In the genomic region with DNA sequence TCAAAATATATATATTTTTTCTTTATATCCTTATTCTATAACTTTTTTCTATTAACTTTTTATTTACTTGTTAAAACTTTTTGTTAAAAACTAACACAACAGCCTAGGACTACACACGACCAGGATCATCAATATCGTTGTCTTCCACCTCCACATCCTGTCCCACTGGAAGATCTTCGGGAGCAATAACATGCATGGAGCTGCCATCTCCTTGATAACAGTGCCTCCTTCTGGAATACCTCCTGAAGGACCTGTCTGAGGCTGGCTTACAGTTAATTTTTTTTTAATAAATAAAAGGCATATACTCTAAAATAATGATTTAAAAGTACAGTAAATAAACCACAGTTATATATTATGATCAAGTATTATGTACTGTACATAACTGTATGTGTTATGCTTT, we compare ENCODE assay signal across 11 cellular contexts. TPM values are rescaled to one million over a fixed set of nuclear protein-coding genes. Genes with fewer than 3 reads are reported as not detected.
DNase-seq lines count a peak whose midpoint lies in the region; ATAC-seq, FAIRE-seq and TF ChIP-seq lines count a peak whose summit lies in the region.
"Had no signal": no experiment of that assay in that cellular context is flagged by ENCODE, and none has a peak within 500 bp of the region (broad histone marks: within the 10 kb centered on the region; RNA-seq: fewer than 3 reads in every experiment).

No MANE protein-coding gene starts in this region.

- no peaks in the 10 kb centered on the region for H3K27me3 ChIP-seq in AG04450 (ENCODE audit: control insufficient read depth, insufficient read depth, low read length)
- no peaks in the 10 kb centered on the region for H3K27me3 ChIP-seq in foreskin keratinocyte

- no peaks in the 10 kb centered on the region for H3K36me3 Mint-ChIP-seq in activated CD4-positive, alpha-beta T cell treated with anti-CD3 and anti-CD28 coated beads for 36 hours (ENCODE audit: low read depth)
- H3K36me3 Mint-ChIP-seq in activated CD4-positive, alpha-beta memory T cell treated with anti-CD3 and anti-CD28 coated beads for 36 hours, result no peaks in the 10 kb centered on the region

- no peak overlapping the region for H3K4me3 Mint-ChIP-seq in activated CD4-positive, alpha-beta T cell treated with anti-CD3 and anti-CD28 coated beads for 36 hours
- no peak overlapping the region for H3K4me3 Mint-ChIP-seq in activated CD4-positive, alpha-beta memory T cell treated with anti-CD3 and anti-CD28 coated beads for 36 hours
- H3K4me3 Mint-ChIP-seq: naive thymus-derived CD8-positive, alpha-beta T cell had no signal

- H3K27ac ChIP-seq in AG04450 (ENCODE audit: low read depth, low read length) (no peak overlapping the region), foreskin keratinocyte (no peak overlapping the region)

- peak; percentile 85 for FAIRE-seq in TTC549 (lab: Jason Lieb, UNC)

- H3K27ac Mint-ChIP-seq in activated CD4-positive, alpha-beta T cell treated with anti-CD3 and anti-CD28 coated beads for 36 hours, result no peak overlapping the region
- H3K27ac Mint-ChIP-seq in activated CD4-positive, alpha-beta memory T cell treated with anti-CD3 and anti-CD28 coated beads for 36 hours, result no peak overlapping the region

- DNase-seq in AG04450 (ENCODE audit: low read depth, low spot score), result peak; percentile 21
- DNase-seq in foreskin keratinocyte, result no peak
- no peak for DNase-seq in effector CD4-positive, alpha-beta T cell
- no peak for DNase-seq in activated CD4-positive, alpha-beta T cell treated with anti-CD3 and anti-CD28 coated beads for 36 hours
- no peak for DNase-seq in activated CD4-positive, alpha-beta memory T cell treated with anti-CD3 and anti-CD28 coated beads for 36 hours
- DNase-seq: activated naive CD4-positive, alpha-beta T cell; NCI-H2029 had no signal

- H3K4me1 Mint-ChIP-seq in activated CD4-positive, alpha-beta T cell treated with anti-CD3 and anti-CD28 coated beads for 36 hours, result peaks cover 57% of the 10 kb centered on the region
- H3K4me1 Mint-ChIP-seq in activated CD4-positive, alpha-beta memory T cell treated with anti-CD3 and anti-CD28 coated beads for 36 hours (ENCODE audit: low read depth), result peaks cover 53% of the 10 kb centered on the region

- no peaks in the 10 kb centered on the region for H3K27me3 Mint-ChIP-seq in activated CD4-positive, alpha-beta T cell treated with anti-CD3 and anti-CD28 coated beads for 36 hours
- no peaks in the 10 kb centered on the region for H3K27me3 Mint-ChIP-seq in activated CD4-positive, alpha-beta memory T cell treated with anti-CD3 and anti-CD28 coated beads for 36 hours
- H3K27me3 Mint-ChIP-seq: naive thymus-derived CD8-positive, alpha-beta T cell had no signal

- H3K4me1 ChIP-seq in foreskin keratinocyte, result no peaks in the 10 kb centered on the region

- H3K4me3 ChIP-seq in AG04450 (ENCODE audit: low read depth, low read length) (no peak overlapping the region), GM12875 (ENCODE audit: low read depth, low read length) (no peak overlapping the region)

- intact Hi-C loops in activated CD4-positive, alpha-beta T cell treated with anti-CD3 and anti-CD28 coated beads for 36 hours (cut with DNase I, micrococcal nuclease), result no loop called here
- intact Hi-C loops in activated CD4-positive, alpha-beta memory T cell treated with anti-CD3 and anti-CD28 coated beads for 36 hours (cut with micrococcal nuclease), result no loop called here

- POLR2A ChIA-PET in AG04450 (lab: Yijun Ruan, JAX), result no interaction called here
- POLR2A ChIA-PET in activated CD4-positive, alpha-beta T cell treated with anti-CD3 and anti-CD28 coated beads for 36 hours (lab: Charles Lee), result no interaction called here
- POLR2A ChIA-PET in activated CD4-positive, alpha-beta memory T cell treated with anti-CD3 and anti-CD28 coated beads for 36 hours (lab: Charles Lee), result interaction anchor here (0.6 kb wide), 1 partner anchor 38 kb away, joined by 3 read pairs; no protein-coding TSS in a partner anchor

- no peaks in the 10 kb centered on the region for H3K9me3 ChIP-seq in AG04450 (ENCODE audit: control insufficient read depth, insufficient read depth, low read length)

- CTCF ChIA-PET in AG04450 (lab: Charles Lee), result interaction anchor here (0.8 to 3.8 kb wide), 5 partner anchors 9 to 515 kb away, joined by 3 to 23 read pairs (median 4); no protein-coding TSS in a partner anchor
- CTCF ChIA-PET in activated CD4-positive, alpha-beta T cell treated with anti-CD3 and anti-CD28 coated beads for 36 hours (lab: Charles Lee), result interaction anchor here (0.6 to 1.1 kb wide), 6 partner anchors 9 to 114 kb away, joined by 3 to 4 read pairs (median 3); no protein-coding TSS in a partner anchor
- CTCF ChIA-PET in activated CD4-positive, alpha-beta memory T cell treated with anti-CD3 and anti-CD28 coated beads for 36 hours (lab: Charles Lee), result interaction anchor here (2.2 kb wide), 1 partner anchor 52 kb away, joined by 10 read pairs; no protein-coding TSS in a partner anchor

- ATAC-seq in foreskin keratinocyte (no peak), HG03521 (IDR thresholded peaks at IDR 0.05; ENCODE audit: unreplicated experiment) (no peak)
- ATAC-seq in activated CD4-positive, alpha-beta T cell treated with anti-CD3 and anti-CD28 coated beads for 36 hours, result no peak
- ATAC-seq: naive thymus-derived CD8-positive, alpha-beta T cell had no signal

- peak; percentile 58 for TF ChIP-seq CTCF in AG04450 (IDR thresholded peaks at IDR 0.05; ENCODE audit: low read depth, low read length)
- peak; percentile 28; the same call in 1 of the 2 replicates for TF ChIP-seq CTCF in GM12875 (IDR thresholded peaks at IDR 0.05; ENCODE audit: borderline replicate concordance, insufficient read depth, low read depth, low read length)
- peak; percentile 53 for TF ChIP-seq CTCF in foreskin keratinocyte (conservative IDR thresholded peaks at IDR 0.05)

- H3K9me3 Mint-ChIP-seq in activated CD4-positive, alpha-beta T cell treated with anti-CD3 and anti-CD28 coated beads for 36 hours (ENCODE audit: low read depth), result no peaks in the 10 kb centered on the region
- no peaks in the 10 kb centered on the region for H3K9me3 Mint-ChIP-seq in activated CD4-positive, alpha-beta memory T cell treated with anti-CD3 and anti-CD28 coated beads for 36 hours

RNA-seq across cellular contexts. Expression of a gene that starts 58.9 kb away (rescaled TPM):
- polyA plus RNA-seq in AG04450 (2011; rRNA removed) (1.6 and 2.0 TPM in 2 replicates), foreskin keratinocyte (1.6 and 2.1 TPM in 2 replicates)
- 3.8 and 4.0 TPM in 2 replicates for polyA minus RNA-seq in AG04450 (2011; rRNA and poly(A)+ RNA removed)
- total RNA-seq in foreskin keratinocyte, result 8.1 and 8.2 TPM in 2 replicates
- total RNA-seq in activated CD4-positive, alpha-beta T cell treated with anti-CD3 and anti-CD28 coated beads for 36 hours, result 10 to 100 TPM; 14.5 to 20.3 TPM
- total RNA-seq in activated CD4-positive, alpha-beta memory T cell treated with anti-CD3 and anti-CD28 coated beads for 36 hours, result 10 to 100 TPM; 22.1 to 22.8 TPM
